Comparison of ENCODE assay signal across 8 cellular contexts in genomic region chr7:131071786-131072504, GRCh38.
DNase-seq lines count a peak whose midpoint lies in the region; ATAC-seq, FAIRE-seq and TF ChIP-seq lines count a peak whose summit lies in the region.

No MANE protein-coding gene starts in this region.

- no peaks in the 10 kb centered on the region for H3K27me3 Mint-ChIP-seq in CD14-positive monocyte (ENCODE audit: low read depth in 3 of 3)
- no peaks in the 10 kb centered on the region for H3K27me3 Mint-ChIP-seq in progenitor cell of endocrine pancreas

- peaks cover 0 to 6% (median 0%) of the 10 kb centered on the region in 7 donors for H3K9me3 Mint-ChIP-seq in CD14-positive monocyte
- H3K9me3 Mint-ChIP-seq in progenitor cell of endocrine pancreas (ENCODE audit: low read depth) = no peaks in the 10 kb centered on the region

- H3K36me3 Mint-ChIP-seq in CD14-positive monocyte (peaks cover 16 to 35% of the 10 kb centered on the region in 2 donors), progenitor cell of endocrine pancreas (ENCODE audit: insufficient read depth) (no peaks in the 10 kb centered on the region)

- DNase-seq in CD14-positive monocyte (ENCODE audit: low spot score) (no peak), HT-29 (ENCODE audit: low spot score) (peak; percentile 34), T1000 (lab: John Stamatoyannopoulos, UW) (peak; percentile 44), fibroblast of peridontal ligament (ENCODE audit: extremely low read depth) (peak; percentile 97), progenitor cell of endocrine pancreas (ENCODE audit: low spot score, unreplicated experiment) (no peak), WERI-Rb-1 (no peak), urothelium cell line (ENCODE audit: low spot score) (no peak)

- H3K36me3 ChIP-seq in WERI-Rb-1 = no peaks in the 10 kb centered on the region

- H3K4me3 Mint-ChIP-seq in CD14-positive monocyte (peak overlapping the region in 1 of 2 donors; percentile 60), progenitor cell of endocrine pancreas (ENCODE audit: low read depth) (no peak overlapping the region)

- H3K27ac ChIP-seq in WERI-Rb-1 = no peak overlapping the region

- intact Hi-C loops in CD14-positive monocyte (cut with micrococcal nuclease) = no loop called here

- H3K27ac Mint-ChIP-seq in CD14-positive monocyte = peak overlapping the region in 4 of 7 donors; percentile 25 to 68 (median 51)
- H3K27ac Mint-ChIP-seq in progenitor cell of endocrine pancreas = no peak overlapping the region

- peak; percentile 59 for TF ChIP-seq CTCF in CD14-positive monocyte (IDR thresholded peaks at IDR 0.05)
- TF ChIP-seq CTCF in progenitor cell of endocrine pancreas (IDR thresholded peaks at IDR 0.05; ENCODE audit: unreplicated experiment) = peak; percentile 39
- no peak for TF ChIP-seq CTCF in WERI-Rb-1 (IDR thresholded peaks at IDR 0.05; ENCODE audit: low read depth, low read length)

- no peak overlapping the region for H3K4me3 ChIP-seq in WERI-Rb-1 (ENCODE audit: low read depth, low read length)

- H3K4me1 Mint-ChIP-seq in CD14-positive monocyte (peaks cover 14% of the 10 kb centered on the region), progenitor cell of endocrine pancreas (ENCODE audit: low read depth) (peaks cover 10% of the 10 kb centered on the region)

- ATAC-seq in GM19035 (IDR thresholded peaks at IDR 0.05; ENCODE audit: unreplicated experiment) = no peak

- H3K9me3 ChIP-seq in WERI-Rb-1 (ENCODE audit: severe bottlenecking) = no peaks in the 10 kb centered on the region

- FAIRE-seq in urothelium cell line (lab: Jason Lieb, UNC) = no peak

- no peaks in the 10 kb centered on the region for H3K27me3 ChIP-seq in WERI-Rb-1 (ENCODE audit: insufficient read depth, low read depth, severe bottlenecking)

Comparison
In these comparisons a context has a peak if more than half of its experiments do, and no peak if none do; other contexts are left out.
1. DNase-seq: peak in HT-29 (single experiment), T1000 (single experiment) and fibroblast of peridontal ligament (single experiment); none in CD14-positive monocyte (single experiment), progenitor cell of endocrine pancreas (single experiment), WERI-Rb-1 (single experiment) and urothelium cell line (single experiment).